In the genomic region with DNA sequence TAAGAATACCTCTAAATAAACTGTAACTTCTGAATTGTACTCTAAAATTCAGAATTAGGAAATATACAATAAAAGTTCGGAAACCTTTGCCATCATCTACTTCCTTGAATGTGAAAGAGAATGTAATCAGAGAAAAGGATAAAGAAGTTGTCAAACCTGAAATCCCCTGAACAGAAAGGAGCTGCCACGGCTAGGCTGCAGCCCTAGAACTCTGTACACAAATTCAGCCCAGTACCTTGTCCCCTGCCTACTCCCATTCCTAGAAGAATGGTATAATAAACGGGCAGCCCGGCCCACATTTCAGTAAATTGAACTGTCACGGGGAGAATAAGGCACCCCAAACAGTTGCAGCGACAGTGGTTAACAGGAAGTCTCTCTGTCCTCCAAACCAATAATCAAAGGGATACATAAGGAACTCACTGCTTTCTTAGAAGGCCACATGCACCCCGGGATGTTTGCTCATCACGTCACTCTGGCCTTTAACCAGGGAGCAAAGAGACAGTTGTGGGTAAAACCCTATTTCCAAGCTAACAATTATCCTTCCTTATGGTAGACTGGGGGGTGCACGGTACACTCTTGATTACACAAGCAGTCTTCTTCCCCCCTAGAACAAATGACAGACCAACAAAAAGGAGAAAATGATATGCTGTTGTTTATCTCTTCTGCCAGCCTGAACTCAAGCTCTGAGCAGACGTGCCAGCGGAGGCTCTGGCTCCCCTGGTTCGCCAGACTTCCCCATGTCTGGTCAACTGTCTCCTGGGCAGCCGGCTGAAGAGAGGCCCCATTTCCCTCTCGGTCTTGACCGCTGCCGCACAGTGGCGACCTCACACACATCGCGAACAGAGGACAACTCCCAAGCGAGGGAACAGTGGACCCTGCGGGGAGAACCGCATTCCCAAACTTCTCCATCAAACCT, we compare ENCODE assay signal across 8 cellular contexts. TPM values are rescaled to one million over a fixed set of nuclear protein-coding genes. Genes with fewer than 3 reads are reported as not detected.
DNase-seq lines count a peak whose midpoint lies in the region; ATAC-seq and TF ChIP-seq lines count a peak whose summit lies in the region.

No MANE protein-coding gene starts in this region.

- WGBS in heart right ventricle, 2 donors = 16 to 17% methylated on average over 22 of the region's 22 CpGs

- H3K4me3 Mint-ChIP-seq in HFFc6 = peak overlapping the region; percentile 89

- peak overlapping the region; percentile 90 to 98 (median 94) for H3K4me3 ChIP-seq in Peyer's patch
- H3K4me3 ChIP-seq in heart right ventricle = peak overlapping the region; percentile 76 to 99 (median 92)

- no peaks in the 10 kb centered on the region for H3K27me3 ChIP-seq in Peyer's patch
- H3K27me3 ChIP-seq in heart right ventricle = no peaks in the 10 kb centered on the region

- H3K4me1 Mint-ChIP-seq in HFFc6 (ENCODE audit: low read depth) = peaks cover 50% of the 10 kb centered on the region

- peak; percentile 53 to 82 (median 74) for ATAC-seq in heart right ventricle
- peak; percentile 32 for ATAC-seq in omental fat pad (ENCODE audit: low FRiP score)
- no peak for ATAC-seq in HG03469 (IDR thresholded peaks at IDR 0.05; ENCODE audit: unreplicated experiment)

- TF ChIP-seq POLR2A in Peyer's patch (IDR thresholded peaks at IDR 0.05) = peak; percentile 43 to 68

- peaks cover 0 to 31% (median 5%) of the 10 kb centered on the region in 4 donors for H3K4me1 ChIP-seq in Peyer's patch
- peaks cover 0 to 27% (median 11%) of the 10 kb centered on the region in 9 donors for H3K4me1 ChIP-seq in heart right ventricle

- no peaks in the 10 kb centered on the region for H3K9me3 Mint-ChIP-seq in HFFc6

- no peaks in the 10 kb centered on the region for H3K36me3 Mint-ChIP-seq in HFFc6 (ENCODE audit: low read depth)

- DNase-seq in GM03348 (ENCODE audit: low spot score) = peak; percentile 58
- DNase-seq in HFFc6 = peak; percentile 36
- peak; percentile 43 to 84 (median 76) for DNase-seq in Peyer's patch
- peak; percentile 44 for DNase-seq in amniotic epithelial cell (ENCODE audit: low read depth)
- peak; percentile 43 to 60 for DNase-seq in heart right ventricle
- DNase-seq in omental fat pad (ENCODE audit: low spot score) = no peak
- DNase-seq in NCI-H1694 (lab: John Stamatoyannopoulos, UW) = no peak

- no peak for TF ChIP-seq CTCF in HFFc6 (IDR thresholded peaks at IDR 0.05)
- peak in 2 of 6 experiments; percentile 3 to 4 for TF ChIP-seq CTCF in Peyer's patch (IDR thresholded peaks at IDR 0.05)
- peak in 1 of 9 donors; percentile 14 for TF ChIP-seq CTCF in heart right ventricle (IDR thresholded peaks at IDR 0.05)
- no peak for TF ChIP-seq CTCF in omental fat pad (IDR thresholded peaks at IDR 0.05)

- H3K36me3 ChIP-seq in Peyer's patch (no peaks in the 10 kb centered on the region), heart right ventricle (no peaks in the 10 kb centered on the region)

- H3K9me3 ChIP-seq in Peyer's patch = no peaks in the 10 kb centered on the region
- no peaks in the 10 kb centered on the region for H3K9me3 ChIP-seq in heart right ventricle

- intact Hi-C loops in heart right ventricle (cut with DNase I) = loop anchor here in 6 of 10 donors (2.0 to 10.0 kb wide), 5 partner anchors 31 to 106 kb away; partner anchors contain the start of genes LIG3 (in 2 of the 6) and RAD51D (in 1 of the 6)

- H3K27me3 Mint-ChIP-seq in HFFc6 (ENCODE audit: insufficient read depth) = no peaks in the 10 kb centered on the region; the same call in none of the 2 replicates

- peak overlapping the region; percentile 91 for H3K27ac Mint-ChIP-seq in HFFc6

- H3K27ac ChIP-seq in Peyer's patch = peak overlapping the region; percentile 96 to 99 (median 98)
- H3K27ac ChIP-seq in heart right ventricle = peak overlapping the region in 9 of 10 donors; percentile 78 to 95 (median 87)

RNA-seq across cellular contexts. Expression of gene RFFL, which starts 24.5 kb away (rescaled TPM):
- 10 to 100 TPM; 12.0 to 18.5 (median 13.6) TPM for total RNA-seq in HFFc6 (2021; fragmentation: NEBNext Ultra II Directional; extraction: Animal tissue kit (Norgen Biotek cat#: 25700))
- 10 to 100 TPM; 33.0 to 76.7 (median 43.0) TPM for total RNA-seq in Peyer's patch
- total RNA-seq in heart right ventricle = 10 to 100 TPM in 9 of 10 donors, 1 to 10 TPM in 1; 9.2 to 19.3 (median 13.9) TPM
- polyA plus RNA-seq in heart right ventricle = 1 to 10 TPM; 2.3 to 4.6 TPM
- 10 to 100 TPM; 17.3 to 23.1 (median 19.7) TPM for total RNA-seq in omental fat pad

RNA-seq across cellular contexts. Expression of gene RAD51D, which starts 31.7 kb away (rescaled TPM):
- total RNA-seq in HFFc6 (2021; fragmentation: NEBNext Ultra II Directional; extraction: Animal tissue kit (Norgen Biotek cat#: 25700)) = 10 to 100 TPM in 5 of 6 experiments, 1 to 10 TPM in 1; 8.9 to 14.1 (median 12.7) TPM
- total RNA-seq in Peyer's patch = 10 to 100 TPM in 3 of 4 donors, 1 to 10 TPM in 1; 6.3 to 18.2 (median 14.7) TPM
- 1 to 10 TPM; 3.2 to 9.6 (median 5.6) TPM for total RNA-seq in heart right ventricle
- 1 to 10 TPM; 3.0 to 4.3 TPM for polyA plus RNA-seq in heart right ventricle
- 10 to 100 TPM in 2 of 4 donors, 1 to 10 TPM in 2; 6.4 to 16.1 (median 9.9) TPM for total RNA-seq in omental fat pad

RNA-seq across cellular contexts. Expression of gene FNDC8, which starts 33.4 kb away (rescaled TPM):
- not detected for total RNA-seq in HFFc6 (2021; fragmentation: NEBNext Ultra II Directional; extraction: Animal tissue kit (Norgen Biotek cat#: 25700))
- total RNA-seq in Peyer's patch (not detected), heart right ventricle (not detected), omental fat pad (not detected)
- not detected for polyA plus RNA-seq in heart right ventricle

RNA-seq across cellular contexts. Expression of gene NLE1, which starts 54.1 kb away (rescaled TPM):
- total RNA-seq in HFFc6 (2021; fragmentation: NEBNext Ultra II Directional; extraction: Animal tissue kit (Norgen Biotek cat#: 25700)) = 10 to 100 TPM; 15.2 to 21.0 (median 18.5) TPM
- 10 to 100 TPM in 1 of 4 donors, 1 to 10 TPM in 3; 5.1 to 11.7 (median 8.3) TPM for total RNA-seq in Peyer's patch
- total RNA-seq in heart right ventricle = 1 to 10 TPM; 2.7 to 5.1 (median 4.2) TPM
- 1 to 10 TPM; 1.8 to 7.5 TPM for polyA plus RNA-seq in heart right ventricle
- total RNA-seq in omental fat pad = 10 to 100 TPM; 12.1 to 31.3 (median 14.6) TPM

RNA-seq across cellular contexts. Expression of gene UNC45B, which starts 59.6 kb away (rescaled TPM):
- not detected for total RNA-seq in HFFc6 (2021; fragmentation: NEBNext Ultra II Directional; extraction: Animal tissue kit (Norgen Biotek cat#: 25700))
- total RNA-seq in Peyer's patch (not detected), heart right ventricle (100 to 1,000 TPM; 174 to 303 (median 251) TPM), omental fat pad (under 1 TPM in 1 of 4 donors, not detected in 3; 0.06 TPM)
- 10 to 100 TPM; 27.8 to 35.0 TPM for polyA plus RNA-seq in heart right ventricle

Comparison
In these comparisons a context has a peak if more than half of its experiments do, and no peak if none do; other contexts are left out.
1. DNase-seq: peak in GM03348 (single experiment), HFFc6 (single experiment), Peyer's patch (3 of 3), amniotic epithelial cell (single experiment) and heart right ventricle (2 of 2); none in omental fat pad (single experiment) and NCI-H1694 (single experiment).